8 cellular contexts compared by ENCODE assay signal in genomic region chr2:25042321-25043240, GRCh38. TPM values are rescaled to one million over a fixed set of nuclear protein-coding genes. Genes with fewer than 3 reads are reported as not detected.
DNase-seq lines count a peak whose midpoint lies in the region; ATAC-seq and TF ChIP-seq lines count a peak whose summit lies in the region.

No MANE protein-coding gene starts in this region.

- TF ChIP-seq RAD21 in liver (IDR thresholded peaks at IDR 0.05): no peak

- H3K27me3 ChIP-seq in colonic mucosa (peaks cover 5% of the 10 kb centered on the region), liver (ENCODE audit: control insufficient read depth in 4 of 4, insufficient read depth in 4 of 4, low read length in 3 of 4) (peaks cover 0 to 6% (median 0%) of the 10 kb centered on the region in 4 donors)

- WGBS in liver: 1% methylated on average over 76 of the region's 76 CpGs

- H3K4me3 ChIP-seq in colonic mucosa (peak overlapping the region; percentile 72), liver (ENCODE audit: low read depth in 1 of 3, low read length in 3 of 3) (peak overlapping the region; percentile 58 to 71 (median 66))

- peak overlapping the region; percentile 81 to 83 (median 82) for H3K4me3 Mint-ChIP-seq in T-cell
- peak overlapping the region; percentile 87 to 96 for H3K4me3 Mint-ChIP-seq in stimulated activated naive CD8-positive, alpha-beta T cell treated with anti-CD3 and anti-CD28 coated beads, Interleukin-15, amount 100 ng/mL, for 72 hours

- peaks cover 33 to 42% of the 10 kb centered on the region in 2 donors for H3K27me3 Mint-ChIP-seq in T-cell
- H3K27me3 Mint-ChIP-seq in stimulated activated naive CD8-positive, alpha-beta T cell treated with anti-CD3 and anti-CD28 coated beads, Interleukin-15, amount 100 ng/mL, for 72 hours: peaks cover 74% of the 10 kb centered on the region

- no peak overlapping the region for H3K27ac Mint-ChIP-seq in T-cell
- H3K27ac Mint-ChIP-seq in stimulated activated naive CD8-positive, alpha-beta T cell treated with anti-CD3 and anti-CD28 coated beads, Interleukin-15, amount 100 ng/mL, for 72 hours: peak overlapping the region in 1 of 2 donors; percentile 79

- POLR2A ChIA-PET in T-cell (lab: Charles Lee): interaction anchor here in 1 of 2 donors (0.6 kb wide), 1 partner anchor 199 kb away, joined by 3 read pairs; no protein-coding TSS in a partner anchor

- H3K9ac ChIP-seq in colonic mucosa (ENCODE audit: low read depth in 2 of 2, low read length in 2 of 2): peak overlapping the region; percentile 73 to 77
- peak overlapping the region in 1 of 2 donors; percentile 27 for H3K9ac ChIP-seq in liver (ENCODE audit: low read depth in 1 of 2, low read length in 2 of 2)

- H3K36me3 ChIP-seq in colonic mucosa (no peaks in the 10 kb centered on the region), liver (ENCODE audit: control insufficient read depth in 4 of 4, insufficient read depth in 3 of 4, low read depth in 1 of 4, low read length in 3 of 4) (no peaks in the 10 kb centered on the region)

- H3K4me1 Mint-ChIP-seq in T-cell: peaks cover 19 to 24% (median 23%) of the 10 kb centered on the region in 3 donors
- H3K4me1 Mint-ChIP-seq in stimulated activated naive CD8-positive, alpha-beta T cell treated with anti-CD3 and anti-CD28 coated beads, Interleukin-15, amount 100 ng/mL, for 72 hours: peaks cover 40% of the 10 kb centered on the region

- peak; percentile 33 for DNase-seq in NCI-H2196 (lab: John Stamatoyannopoulos, UW; ENCODE audit: unreplicated experiment)
- no peak for DNase-seq in NCI-H2196 treated with DMSO at 0.1 percent for 48 hours (lab: John Stamatoyannopoulos, UW; ENCODE audit: unreplicated experiment)
- peak in 9 of 34 experiments; percentile 1 to 16 (median 6) for DNase-seq in T-cell
- peak; percentile 36 for DNase-seq in colonic mucosa
- peak; percentile 15 to 23 for DNase-seq in stimulated activated naive CD8-positive, alpha-beta T cell treated with anti-CD3 and anti-CD28 coated beads, Interleukin-15, amount 100 ng/mL, for 72 hours
- DNase-seq in MV-4-11 (lab: John Stamatoyannopoulos, UW): no peak

- CTCF ChIA-PET in T-cell (lab: Charles Lee): interaction anchor here in 1 of 2 donors (0.7 to 1.6 kb wide), 3 partner anchors 67 to 616 kb away, joined by 3 to 10 read pairs (median 3); no protein-coding TSS in a partner anchor

- H3K36me3 Mint-ChIP-seq in T-cell: no peaks in the 10 kb centered on the region

- H3K27ac ChIP-seq in colonic mucosa (peak overlapping the region; percentile 64), liver (ENCODE audit: low read depth in 1 of 2, low read length in 2 of 2) (peak overlapping the region; percentile 43 to 78)

- H3K9me3 ChIP-seq in colonic mucosa (no peaks in the 10 kb centered on the region), liver (ENCODE audit: control insufficient read depth in 4 of 4, low read length in 3 of 4) (no peaks in the 10 kb centered on the region)

- ATAC-seq in HG03175 (IDR thresholded peaks at IDR 0.05; ENCODE audit: unreplicated experiment) (peak; percentile 12), T-cell (replicated peaks in 1 of 4) (no peak)
- peak; percentile 12 for ATAC-seq in stimulated activated naive CD8-positive, alpha-beta T cell treated with anti-CD3 and anti-CD28 coated beads, Interleukin-15, amount 100 ng/mL, for 72 hours

- intact Hi-C loops in colonic mucosa (cut with DNase I): no loop called here

- H3K4me1 ChIP-seq in colonic mucosa (peaks cover 6% of the 10 kb centered on the region), liver (ENCODE audit: control insufficient read depth in 4 of 4, insufficient read depth in 4 of 4, low read length in 3 of 4) (peaks cover 7 to 20% (median 17%) of the 10 kb centered on the region in 4 donors)

- TF ChIP-seq CTCF in colonic mucosa (IDR thresholded peaks at IDR 0.05) (no peak), liver (IDR thresholded peaks at IDR 0.05; ENCODE audit: low read depth, low read length, missing input control) (no peak)

- H3K9me3 Mint-ChIP-seq in T-cell: no peaks in the 10 kb centered on the region
- H3K9me3 Mint-ChIP-seq in stimulated activated naive CD8-positive, alpha-beta T cell treated with anti-CD3 and anti-CD28 coated beads, Interleukin-15, amount 100 ng/mL, for 72 hours: no peaks in the 10 kb centered on the region

TF ChIP-seq in liver, 16 proteins besides CTCF, POLR2A, EP300 and RAD21:
- TF ChIP-seq HNF4G (IDR thresholded peaks at IDR 0.05) (no peak), FOXA2 (IDR thresholded peaks at IDR 0.05) (no peak), SP1 (IDR thresholded peaks at IDR 0.05) (no peak), EGR1 (IDR thresholded peaks at IDR 0.05; ENCODE audit: low read depth in 2 of 2) (no peak), RXRA (IDR thresholded peaks at IDR 0.05) (no peak), TAF1 (conservative IDR thresholded peaks at IDR 0.05) (no peak), GABPA (IDR thresholded peaks at IDR 0.05 in 1 of 2, conservative IDR thresholded peaks at IDR 0.05 in 1 of 2) (no peak), NR2F2 (IDR thresholded peaks at IDR 0.05) (no peak), HNF4A (conservative IDR thresholded peaks at IDR 0.05) (no peak)
- TF ChIP-seq, protein P1, sequence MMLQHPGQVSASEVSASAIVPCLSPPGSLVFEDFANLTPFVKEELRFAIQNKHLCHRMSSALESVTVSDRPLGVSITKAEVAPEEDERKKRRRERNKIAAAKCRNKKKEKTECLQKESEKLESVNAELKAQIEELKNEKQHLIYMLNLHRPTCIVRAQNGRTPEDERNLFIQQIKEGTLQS (IDR thresholded peaks at IDR 0.05): no peak

RNA-seq across cellular contexts. Expression of gene EFR3B, which starts 0.7 kb away (rescaled TPM):
- under 1 TPM in 3 of 5 donors, not detected in 2; 0.09 to 0.10 (median 0.09) TPM for total RNA-seq in T-cell
- total RNA-seq in colonic mucosa: 1 to 10 TPM; 1.7 to 1.8 TPM
- under 1 TPM; 0.33 TPM for total RNA-seq in liver
- under 1 TPM; 0.05 to 0.14 TPM for polyA plus RNA-seq in liver

Comparison
In these comparisons a context has a peak if more than half of its experiments do, and no peak if none do; other contexts are left out.
1. DNase-seq: peak in NCI-H2196 (single experiment), colonic mucosa (single experiment) and stimulated activated naive CD8-positive, alpha-beta T cell treated with anti-CD3 and anti-CD28 coated beads, Interleukin-15, amount 100 ng/mL, for 72 hours (2 of 2); none in NCI-H2196 treated with DMSO at 0.1 percent for 48 hours (single experiment) and MV-4-11 (single experiment).
2. ATAC-seq: peak in HG03175 (single experiment) and stimulated activated naive CD8-positive, alpha-beta T cell treated with anti-CD3 and anti-CD28 coated beads, Interleukin-15, amount 100 ng/mL, for 72 hours (single experiment); none in T-cell (0 of 4).